Comparison of ENCODE assay signal across 22 cellular contexts in genomic region chr10:31945392-31945791, GRCh38. TPM values are rescaled to one million over a fixed set of nuclear protein-coding genes. Genes with fewer than 3 reads are reported as not detected.
DNase-seq lines count a peak whose midpoint lies in the region; ATAC-seq and TF ChIP-seq lines count a peak whose summit lies in the region.
"Had no signal": no experiment of that assay in that cellular context is flagged by ENCODE, and none has a peak within 500 bp of the region (broad histone marks: within the 10 kb centered on the region; RNA-seq: fewer than 3 reads in every experiment).

No MANE protein-coding gene starts in this region.

- no peak overlapping the region for H3K27ac ChIP-seq in ACC112 (ENCODE audit: low read depth, low read length)
- peak overlapping the region; percentile 95 for H3K27ac ChIP-seq in HCT116 (ENCODE audit: low read depth, low read length)
- H3K27ac ChIP-seq in Panc1 (ENCODE audit: low read length): peak overlapping the region; percentile 97
- no peak overlapping the region for H3K27ac ChIP-seq in stomach
- no peak overlapping the region for H3K27ac ChIP-seq in foreskin keratinocyte
- H3K27ac ChIP-seq: C4-2B, HL-60, Peyer's patch had no signal

- H3K4me1 ChIP-seq in ACC112 (ENCODE audit: control insufficient read depth, insufficient read depth, low read length, unreplicated experiment) (peaks cover 47% of the 10 kb centered on the region), HCT116 (ENCODE audit: control insufficient read depth in 1 of 2, insufficient read depth in 2 of 2, low read length in 2 of 2) (peaks cover 72 to 84% of the 10 kb centered on the region in 2 experiments), Panc1 (ENCODE audit: control insufficient read depth, insufficient read depth, low read length) (peaks cover 52% of the 10 kb centered on the region), stomach (peaks cover 24 to 66% (median 44%) of the 10 kb centered on the region in 4 donors), foreskin keratinocyte (peaks cover 31% of the 10 kb centered on the region)

- DNase-seq in HCT116 (ENCODE audit: low read depth, low spot score) (no peak), Panc1 (ENCODE audit: low read depth, low spot score) (no peak), glutamatergic neuron (no peak), HT-29 (ENCODE audit: low spot score) (no peak), stomach (no peak), foreskin keratinocyte (no peak), COLO829 (ENCODE audit: low spot score) (no peak)
- DNase-seq: AML-193, DMS 273 treated with DMSO at 0.1 percent for 48 hours, GDM1, H7, KBM-7, NCI-H187, NCI-H226, NCI-H524, NCI-H82, Peyer's patch, T-cell had no signal

- H3K36me3 Mint-ChIP-seq in glutamatergic neuron (ENCODE audit: unreplicated experiment): no peaks in the 10 kb centered on the region
- H3K36me3 Mint-ChIP-seq: T-cell had no signal

- no peak overlapping the region for H3K4me3 ChIP-seq in ACC112 (ENCODE audit: low read depth, low read length)
- H3K4me3 ChIP-seq in HCT116 (replicated peaks in 1 of 2; ENCODE audit: low read depth in 1 of 2, low read length in 2 of 2): no peak overlapping the region
- no peak overlapping the region for H3K4me3 ChIP-seq in Panc1 (ENCODE audit: low read depth in 2 of 2, low read length in 2 of 2)
- no peak overlapping the region for H3K4me3 ChIP-seq in stomach
- H3K4me3 ChIP-seq: Peyer's patch had no signal

- no peaks in the 10 kb centered on the region for H3K27me3 Mint-ChIP-seq in glutamatergic neuron (ENCODE audit: unreplicated experiment)
- H3K27me3 Mint-ChIP-seq: T-cell had no signal

- TF ChIP-seq EP300 in stomach (IDR thresholded peaks at IDR 0.05): no peak

- no peak overlapping the region for H3K4me3 Mint-ChIP-seq in glutamatergic neuron (ENCODE audit: unreplicated experiment)
- H3K4me3 Mint-ChIP-seq: T-cell had no signal

- RAD21 ChIA-PET in HCT116 (lab: Charles Lee; ENCODE audit: low non-redundant PET in 1 of 2, low total read pairs in 2 of 2, uncharacterized antibody in 2 of 2, unreplicated experiment in 2 of 2): interaction anchor here in 1 of 2 experiments (1.0 kb wide), 1 partner anchor 15 kb away, joined by 3 read pairs; no protein-coding TSS in a partner anchor

- no TSS peak for BruUV-seq in HCT116 (replicated peaks; lab: Mats Ljungman, UMichigan)
- BruUV-seq in Panc1 (replicated peaks; lab: Mats Ljungman, UMichigan): no TSS peak

- in situ Hi-C loops in Panc1 (cut with HindIII; ENCODE audit: low pct_unique_long_range_greater_than_20kb, low sequenced_read_pairs): no loop called here

- POLR2A ChIA-PET in HCT116 (lab: Charles Lee) (interaction anchor here (1.2 kb wide), 2 partner anchors 9 to 17 kb away, joined by 3 to 5 read pairs; partner anchors contain the start of gene ARHGAP12), Panc1 (lab: Charles Lee) (interaction anchor here (0.7 kb wide), 3 partner anchors 83 to 110 kb away, joined by 3 read pairs; no protein-coding TSS in a partner anchor)

- TF ChIP-seq POLR2A in HCT116 (IDR thresholded peaks at IDR 0.05; ENCODE audit: borderline replicate concordance, extremely low read depth, insufficient read depth, insufficient read length): no peak
- no peak for TF ChIP-seq POLR2A in stomach (IDR thresholded peaks at IDR 0.05)

- WGBS in stomach, 5 donors: 55 to 85% (median 79%) methylated on average over 1 of the region's 1 CpG

- H3K79me2 ChIP-seq in ACC112 (ENCODE audit: control insufficient read depth, insufficient read depth, low read length, unreplicated experiment) (no peaks in the 10 kb centered on the region), HCT116 (ENCODE audit: insufficient read depth, low read length) (0 out of 2 replicates have a peak, but pooled peaks cover 7% of the 10 kb centered on the region)

- peak overlapping the region; percentile 57 for H3K27ac Mint-ChIP-seq in glutamatergic neuron (ENCODE audit: unreplicated experiment)
- H3K27ac Mint-ChIP-seq: T-cell had no signal

- no peaks in the 10 kb centered on the region for H3K9me2 ChIP-seq in HCT116 (ENCODE audit: insufficient read depth)

- H3K9ac ChIP-seq in HCT116 (ENCODE audit: low read length): peak overlapping the region; percentile 46

- H3K27me3 ChIP-seq in ACC112 (ENCODE audit: insufficient read depth, low read length) (no peaks in the 10 kb centered on the region), HCT116 (ENCODE audit: insufficient read depth, low read length) (no peaks in the 10 kb centered on the region), Panc1 (ENCODE audit: control insufficient read depth, insufficient read depth, low read length) (no peaks in the 10 kb centered on the region), stomach (no peaks in the 10 kb centered on the region), foreskin keratinocyte (no peaks in the 10 kb centered on the region)
- H3K27me3 ChIP-seq: Peyer's patch had no signal

- peaks cover 20% of the 10 kb centered on the region for H3K4me1 Mint-ChIP-seq in glutamatergic neuron (ENCODE audit: low read depth, unreplicated experiment)

- TF ChIP-seq RAD21 in HCT116 (IDR thresholded peaks at IDR 0.05; ENCODE audit: low read depth): no peak

- H2AFZ ChIP-seq in ACC112 (ENCODE audit: low read length, unreplicated experiment) (peak overlapping the region; percentile 86), HCT116 (ENCODE audit: low read depth, low read length, poor library complexity, severe bottlenecking) (peak overlapping the region; percentile 63)

- H3K4me2 ChIP-seq in HCT116 (ENCODE audit: low read length): peak overlapping the region; percentile 56

- TF ChIP-seq CTCF in HCT116 (IDR thresholded peaks at IDR 0.05 in 2 of 3, conservative IDR thresholded peaks at IDR 0.05 in 1 of 3; ENCODE audit: borderline replicate concordance in 1 of 3, insufficient read depth in 1 of 3, low read depth in 2 of 3, low read length in 2 of 3) (no peak), Panc1 (IDR thresholded peaks at IDR 0.05) (no peak), glutamatergic neuron (IDR thresholded peaks at IDR 0.05; ENCODE audit: partially characterized antibody, unreplicated experiment) (no peak), stomach (IDR thresholded peaks at IDR 0.05) (no peak), foreskin keratinocyte (conservative IDR thresholded peaks at IDR 0.05) (no peak)

- H3K36me3 ChIP-seq in ACC112 (ENCODE audit: insufficient read depth, low read length): no peaks in the 10 kb centered on the region
- H3K36me3 ChIP-seq in HCT116 (ENCODE audit: control insufficient read depth in 1 of 2, insufficient read depth in 2 of 2, low read length in 2 of 2): no peaks in the 10 kb centered on the region
- no peaks in the 10 kb centered on the region for H3K36me3 ChIP-seq in Panc1 (ENCODE audit: control insufficient read depth, insufficient read depth, low read length)
- no peaks in the 10 kb centered on the region for H3K36me3 ChIP-seq in stomach
- H3K36me3 ChIP-seq: Peyer's patch had no signal

- intact Hi-C loops in HCT116 (cut with micrococcal nuclease): no loop called here
- intact Hi-C loops in Panc1 (cut with micrococcal nuclease; ENCODE audit: unreplicated experiment): loop anchor here (5.0 kb wide), 1 partner anchor 83 kb away; no protein-coding TSS in a partner anchor
- intact Hi-C loops in stomach (cut with DNase I; ENCODE audit: low total_unique reads): no loop called here

- ATAC-seq in HCT116 (no peak), Panc1 (no peak), foreskin keratinocyte (no peak)
- ATAC-seq: Right ventricle myocardium inferior, T-cell had no signal

- H4K20me1 ChIP-seq in HCT116 (ENCODE audit: insufficient read depth): no peaks in the 10 kb centered on the region

- no peaks in the 10 kb centered on the region for H3K9me3 ChIP-seq in HCT116 (ENCODE audit: control insufficient read depth in 1 of 2, insufficient read depth in 1 of 2, low read depth in 1 of 2, low read length in 2 of 2)
- H3K9me3 ChIP-seq in Panc1 (ENCODE audit: control insufficient read depth, insufficient read depth, low read depth, low read length): no peaks in the 10 kb centered on the region
- no peaks in the 10 kb centered on the region for H3K9me3 ChIP-seq in stomach
- H3K9me3 ChIP-seq: Peyer's patch had no signal

- CTCF ChIA-PET in HCT116 (lab: Charles Lee) (interaction anchor here (1.3 kb wide), 1 partner anchor 83 kb away, joined by 5 read pairs; no protein-coding TSS in a partner anchor), Panc1 (lab: Charles Lee) (no interaction called here)

- peaks cover 2% of the 10 kb centered on the region for H3K9me3 Mint-ChIP-seq in glutamatergic neuron (ENCODE audit: unreplicated experiment)
- H3K9me3 Mint-ChIP-seq: T-cell had no signal

TF ChIP-seq in HCT116, 20 proteins besides CTCF, POLR2A, EP300 and RAD21 (continues in another document):
- TF ChIP-seq ZFX (IDR thresholded peaks at IDR 0.05): no peak
- TF ChIP-seq, protein P1, sequence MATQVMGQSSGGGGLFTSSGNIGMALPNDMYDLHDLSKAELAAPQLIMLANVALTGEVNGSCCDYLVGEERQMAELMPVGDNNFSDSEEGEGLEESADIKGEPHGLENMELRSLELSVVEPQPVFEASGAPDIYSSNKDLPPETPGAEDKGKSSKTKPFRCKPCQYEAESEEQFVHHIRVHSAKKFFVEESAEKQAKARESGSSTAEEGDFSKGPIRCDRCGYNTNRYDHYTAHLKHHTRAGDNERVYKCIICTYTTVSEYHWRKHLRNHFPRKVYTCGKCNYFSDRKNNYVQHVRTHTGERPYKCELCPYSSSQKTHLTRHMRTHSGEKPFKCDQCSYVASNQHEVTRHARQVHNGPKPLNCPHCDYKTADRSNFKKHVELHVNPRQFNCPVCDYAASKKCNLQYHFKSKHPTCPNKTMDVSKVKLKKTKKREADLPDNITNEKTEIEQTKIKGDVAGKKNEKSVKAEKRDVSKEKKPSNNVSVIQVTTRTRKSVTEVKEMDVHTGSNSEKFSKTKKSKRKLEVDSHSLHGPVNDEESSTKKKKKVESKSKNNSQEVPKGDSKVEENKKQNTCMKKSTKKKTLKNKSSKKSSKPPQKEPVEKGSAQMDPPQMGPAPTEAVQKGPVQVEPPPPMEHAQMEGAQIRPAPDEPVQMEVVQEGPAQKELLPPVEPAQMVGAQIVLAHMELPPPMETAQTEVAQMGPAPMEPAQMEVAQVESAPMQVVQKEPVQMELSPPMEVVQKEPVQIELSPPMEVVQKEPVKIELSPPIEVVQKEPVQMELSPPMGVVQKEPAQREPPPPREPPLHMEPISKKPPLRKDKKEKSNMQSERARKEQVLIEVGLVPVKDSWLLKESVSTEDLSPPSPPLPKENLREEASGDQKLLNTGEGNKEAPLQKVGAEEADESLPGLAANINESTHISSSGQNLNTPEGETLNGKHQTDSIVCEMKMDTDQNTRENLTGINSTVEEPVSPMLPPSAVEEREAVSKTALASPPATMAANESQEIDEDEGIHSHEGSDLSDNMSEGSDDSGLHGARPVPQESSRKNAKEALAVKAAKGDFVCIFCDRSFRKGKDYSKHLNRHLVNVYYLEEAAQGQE (IDR thresholded peaks at IDR 0.05; ENCODE audit: low read depth): no peak

RNA-seq across cellular contexts. Expression of gene ARHGAP12, which starts 16.8 kb away (rescaled TPM):
- total RNA-seq in HCT116 (2021; ENCODE audit: unreplicated experiment) (80.3 TPM), Panc1 (2021; ENCODE audit: unreplicated experiment) (22.9 TPM), glutamatergic neuron (ENCODE audit: unreplicated experiment) (41.9 TPM), stomach (100 to 1,000 TPM in 2 of 5 donors, 10 to 100 TPM in 2, 1 to 10 TPM in 1; 9.8 to 343 (median 40.7) TPM), foreskin keratinocyte (25.9 and 28.0 TPM in 2 replicates)
- polyA plus RNA-seq in HCT116 (2012): 17.4 and 25.6 TPM in 2 replicates
- polyA plus RNA-seq in Panc1 (2012; ENCODE audit: insufficient read length): 12.0 TPM
- 24.5 and 27.2 TPM in 2 replicates for total RNA-seq in HT-29 (2014; rRNA removed; shearing (Covaris generic))
- polyA plus RNA-seq in stomach (10 to 100 TPM; 16.6 to 37.7 (median 18.1) TPM), foreskin keratinocyte (10.6 and 11.7 TPM in 2 replicates)

Comparison
In these comparisons a context has a peak if more than half of its experiments do, and no peak if none do; other contexts are left out.
1. H3K27ac ChIP-seq: peak in HCT116 (single experiment) and Panc1 (single experiment); none in ACC112 (single experiment), stomach (0 of 5) and foreskin keratinocyte (single experiment).